In the genomic region with DNA sequence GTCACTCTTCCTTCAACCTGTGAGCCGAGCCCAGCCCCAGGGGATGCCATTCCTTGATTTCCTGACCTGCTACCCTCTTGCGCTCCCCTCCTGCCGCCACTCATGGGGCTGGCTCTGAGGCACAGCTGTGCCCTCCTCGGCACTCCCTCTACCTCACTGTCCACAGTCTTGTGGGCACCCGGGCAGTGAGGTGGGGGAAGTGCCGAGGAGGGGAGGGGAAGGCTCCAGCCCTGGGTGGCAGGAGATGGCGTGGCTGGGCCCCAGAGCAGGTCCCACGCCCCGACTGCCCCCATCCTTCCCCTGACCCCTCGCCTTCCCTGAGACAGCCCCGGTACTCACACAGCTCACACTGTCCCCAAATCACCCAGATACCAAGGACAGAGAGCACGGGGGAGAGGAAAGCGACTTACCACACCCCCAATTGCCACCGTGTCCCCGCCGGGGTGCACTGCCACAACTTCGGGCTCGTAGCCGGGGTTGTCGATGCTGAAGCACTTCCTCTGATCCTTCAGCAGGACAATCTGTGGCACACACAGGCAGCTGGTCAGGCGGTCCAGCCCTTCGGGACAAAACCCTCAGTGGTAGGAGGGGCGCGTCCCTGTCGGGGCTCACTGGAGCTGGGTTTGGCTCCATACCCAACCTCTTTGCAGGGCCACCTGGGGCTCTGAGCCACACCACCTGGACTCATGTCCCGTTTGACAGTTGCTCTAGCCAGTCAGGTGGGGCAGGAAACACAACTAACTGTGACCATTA, we compare ENCODE assay signal across 11 cellular contexts. TPM values are rescaled to one million over a fixed set of nuclear protein-coding genes. Genes with fewer than 3 reads are reported as not detected.
DNase-seq lines count a peak whose midpoint lies in the region; ATAC-seq and TF ChIP-seq lines count a peak whose summit lies in the region.
"Had no signal": no experiment of that assay in that cellular context is flagged by ENCODE, and none has a peak within 500 bp of the region (broad histone marks: within the 10 kb centered on the region; RNA-seq: fewer than 3 reads in every experiment).

No MANE protein-coding gene starts in this region.

- no peaks in the 10 kb centered on the region for H3K9me3 ChIP-seq in stomach

- no peak overlapping the region for H3K4me3 Mint-ChIP-seq in activated T-cell treated with anti-CD3 and anti-CD28 coated beads, Interleukin-2, amount 50 U/mL, for 72 hours
- no peak overlapping the region for H3K4me3 Mint-ChIP-seq in activated naive CD4-positive, alpha-beta T cell treated with anti-CD3 and anti-CD28 coated beads, Interleukin-2, amount 50 U/mL, for 24 hours

- H3K27ac ChIP-seq in stomach, result peak overlapping the region; percentile 8 to 64 (median 37)

- no peak for TF ChIP-seq CTCF in stomach (IDR thresholded peaks at IDR 0.05)

- WGBS in stomach, 5 donors, result 84 to 92% (median 90%) methylated on average over 21 to 26 of the region's 26 CpGs

- no peak for TF ChIP-seq EP300 in stomach (IDR thresholded peaks at IDR 0.05)

- peaks cover 100% of the 10 kb centered on the region in 4 donors for H3K36me3 ChIP-seq in stomach

- no peak for ATAC-seq in activated T-cell treated with anti-CD3 and anti-CD28 coated beads, Interleukin-2, amount 50 U/mL, for 72 hours (replicated peaks in 1 of 2)

- no peaks in the 10 kb centered on the region for H3K9me3 Mint-ChIP-seq in activated T-cell treated with anti-CD3 and anti-CD28 coated beads, Interleukin-2, amount 50 U/mL, for 72 hours
- H3K9me3 Mint-ChIP-seq in activated naive CD4-positive, alpha-beta T cell treated with anti-CD3 and anti-CD28 coated beads, Interleukin-2, amount 50 U/mL, for 24 hours, result no peaks in the 10 kb centered on the region

- DNase-seq in activated T-cell treated with anti-CD3 and anti-CD28 coated beads, Interleukin-2, amount 50 U/mL, for 1 hour, result peak; percentile 17
- DNase-seq in activated T-cell treated with anti-CD3 and anti-CD28 coated beads, Interleukin-2, amount 50 U/mL, for 72 hours, result no peak
- DNase-seq in islet precursor cell (peak; percentile 32), stomach (peak; percentile 20), GM19240 (ENCODE audit: insufficient read length, low spot score) (no peak), DMS53 treated with DMSO at 0.1 percent for 48 hours (lab: John Stamatoyannopoulos, UW; ENCODE audit: unreplicated experiment) (no peak), occipital lobe (lab: John Stamatoyannopoulos, UW) (no peak)
- DNase-seq: NCI-H1092 treated with DMSO at 0.1 percent for 48 hours, NCI-H526 treated with DMSO at 0.1 percent for 48 hours had no signal

- H3K4me1 ChIP-seq in stomach, result peaks cover 13 to 34% (median 16%) of the 10 kb centered on the region in 4 donors

- no peak overlapping the region for H3K27ac Mint-ChIP-seq in activated T-cell treated with anti-CD3 and anti-CD28 coated beads, Interleukin-2, amount 50 U/mL, for 72 hours
- peak overlapping the region; percentile 52 for H3K27ac Mint-ChIP-seq in activated naive CD4-positive, alpha-beta T cell treated with anti-CD3 and anti-CD28 coated beads, Interleukin-2, amount 50 U/mL, for 24 hours

- H3K36me3 Mint-ChIP-seq in activated T-cell treated with anti-CD3 and anti-CD28 coated beads, Interleukin-2, amount 50 U/mL, for 72 hours (ENCODE audit: insufficient read depth in 2 of 2), result peaks cover 10 to 15% of the 10 kb centered on the region in 2 donors
- H3K36me3 Mint-ChIP-seq in activated naive CD4-positive, alpha-beta T cell treated with anti-CD3 and anti-CD28 coated beads, Interleukin-2, amount 50 U/mL, for 24 hours, result peaks cover 6% of the 10 kb centered on the region

- H3K4me1 Mint-ChIP-seq in activated T-cell treated with anti-CD3 and anti-CD28 coated beads, Interleukin-2, amount 50 U/mL, for 72 hours (ENCODE audit: low read depth), result no peaks in the 10 kb centered on the region
- H3K4me1 Mint-ChIP-seq in activated naive CD4-positive, alpha-beta T cell treated with anti-CD3 and anti-CD28 coated beads, Interleukin-2, amount 50 U/mL, for 24 hours, result no peaks in the 10 kb centered on the region

- no peaks in the 10 kb centered on the region for H3K27me3 ChIP-seq in stomach

- intact Hi-C loops in stomach (cut with DNase I; ENCODE audit: low total_unique reads), result no loop called here

- no peaks in the 10 kb centered on the region for H3K27me3 Mint-ChIP-seq in activated T-cell treated with anti-CD3 and anti-CD28 coated beads, Interleukin-2, amount 50 U/mL, for 72 hours (ENCODE audit: low read depth)
- H3K27me3 Mint-ChIP-seq in activated naive CD4-positive, alpha-beta T cell treated with anti-CD3 and anti-CD28 coated beads, Interleukin-2, amount 50 U/mL, for 24 hours, result no peaks in the 10 kb centered on the region

- TF ChIP-seq POLR2A in stomach (IDR thresholded peaks at IDR 0.05), result no peak

- no peak overlapping the region for H3K4me3 ChIP-seq in stomach

RNA-seq across cellular contexts. Expression of a gene that starts 37.9 kb away (rescaled TPM):
- total RNA-seq in activated T-cell treated with anti-CD3 and anti-CD28 coated beads, Interleukin-2, amount 50 U/mL, for 72 hours, result 100 to 1,000 TPM; 304 to 326 TPM
- 100 to 1,000 TPM in 3 of 5 donors, 10 to 100 TPM in 2; 52.4 to 167 (median 104) TPM for total RNA-seq in stomach
- 100 to 1,000 TPM in 2 of 3 donors, 10 to 100 TPM in 1; 91.2 to 145 (median 115) TPM for polyA plus RNA-seq in stomach
- 75.5 TPM for total RNA-seq in occipital lobe

RNA-seq across cellular contexts. Expression of a gene that starts 57.4 kb away (rescaled TPM):
- total RNA-seq in activated T-cell treated with anti-CD3 and anti-CD28 coated beads, Interleukin-2, amount 50 U/mL, for 72 hours, result 1 to 10 TPM; 1.1 to 1.7 TPM
- total RNA-seq in stomach (10 to 100 TPM in 1 of 5 donors, 1 to 10 TPM in 4; 2.2 to 35.3 (median 4.5) TPM), occipital lobe (3.1 TPM)
- polyA plus RNA-seq in stomach, result 1 to 10 TPM in 2 of 3 donors, under 1 TPM in 1; 0.61 to 3.0 (median 1.6) TPM
- total RNA-seq: RPMI7951 had no signal

Comparison
In these comparisons a context has a peak if more than half of its experiments do, and no peak if none do; other contexts are left out.
1. DNase-seq: peak in activated T-cell treated with anti-CD3 and anti-CD28 coated beads, Interleukin-2, amount 50 U/mL, for 1 hour (single experiment), islet precursor cell (single experiment) and stomach (single experiment); none in activated T-cell treated with anti-CD3 and anti-CD28 coated beads, Interleukin-2, amount 50 U/mL, for 72 hours (0 of 2), GM19240 (single experiment), DMS53 treated with DMSO at 0.1 percent for 48 hours (single experiment) and occipital lobe (single experiment).